ENCODE assay signal across 8 cellular contexts in genomic region chr10:73625004-73625883, GRCh38. TPM values are rescaled to one million over a fixed set of nuclear protein-coding genes. Genes with fewer than 3 reads are reported as not detected.
DNase-seq lines count a peak whose midpoint lies in the region; ATAC-seq and TF ChIP-seq lines count a peak whose summit lies in the region.

No MANE protein-coding gene starts in this region.

- H3K79me2 ChIP-seq in mammary epithelial cell (ENCODE audit: insufficient read depth, low read length), result peaks cover 14% of the 10 kb centered on the region

- ATAC-seq in HG02884 (IDR thresholded peaks at IDR 0.05; ENCODE audit: unreplicated experiment), result peak; percentile 32

- peak overlapping the region; percentile 100 for H2AFZ ChIP-seq in mammary epithelial cell (ENCODE audit: low read depth, low read length)

- intact Hi-C loops in mammary epithelial cell (cut with micrococcal nuclease) (loop anchor here (1.0 to 2.0 kb wide), 2 partner anchors 24 to 96 kb away; no protein-coding TSS in a partner anchor), spleen (cut with DNase I; ENCODE audit: low total_unique reads) (no loop called here)

- 5% methylated on average over 31 of the region's 46 CpGs for WGBS in mammary epithelial cell (ENCODE audit: low coverage, missing lambda C conversion rate)
- WGBS in spleen, 5 donors, result 0 to 2% (median 1%) methylated on average over 44 to 46 of the region's 46 CpGs

- TF ChIP-seq POLR2A in spleen (IDR thresholded peaks at IDR 0.05), result no peak

- H3K9ac ChIP-seq in mammary epithelial cell (ENCODE audit: insufficient read depth, low read length), result peak overlapping the region; percentile 86

- peak; percentile 41 for DNase-seq in AG08395 (ENCODE audit: low spot score)
- peak; percentile 57 for DNase-seq in NCI-H69 (lab: John Stamatoyannopoulos, UW)
- peak; percentile 52 for DNase-seq in mammary epithelial cell
- DNase-seq in islet precursor cell, result peak; percentile 77
- peak; percentile 84 for DNase-seq in spleen
- no peak for DNase-seq in cortex of kidney (lab: John Stamatoyannopoulos, UW)

- H3K9me3 ChIP-seq in mammary epithelial cell (replicated peaks; ENCODE audit: insufficient read depth, low read length), result no peaks in the 10 kb centered on the region
- H3K9me3 ChIP-seq in spleen, result no peaks in the 10 kb centered on the region

- H3K36me3 ChIP-seq in mammary epithelial cell (ENCODE audit: insufficient read depth, low read length) (no peaks in the 10 kb centered on the region), spleen (no peaks in the 10 kb centered on the region)

- dilution Hi-C loops in mammary epithelial cell (cut with HindIII; ENCODE audit: low sequenced_read_pairs), result no loop called here

- peak overlapping the region; percentile 85 for H3K27ac ChIP-seq in mammary epithelial cell (ENCODE audit: insufficient read depth, low read depth, low read length)
- peak overlapping the region in 7 of 8 donors; percentile 58 to 86 (median 84) for H3K27ac ChIP-seq in spleen

- H3K27me3 ChIP-seq in mammary epithelial cell (ENCODE audit: insufficient read depth, low read length), result no peaks in the 10 kb centered on the region
- H3K27me3 ChIP-seq in spleen (replicated peaks in 1 of 7), result no peaks in the 10 kb centered on the region

- CTCF ChIA-PET in mammary epithelial cell (lab: Charles Lee; ENCODE audit: low non-redundant PET), result no interaction called here

- H3K4me1 ChIP-seq in mammary epithelial cell (ENCODE audit: insufficient read depth, low read length) (peaks cover 6% of the 10 kb centered on the region), spleen (peaks cover 6 to 21% (median 16%) of the 10 kb centered on the region in 6 donors)

- TF ChIP-seq CTCF in mammary epithelial cell (conservative IDR thresholded peaks at IDR 0.05 in 1 of 2, IDR thresholded peaks at IDR 0.05 in 1 of 2; ENCODE audit: extremely low read depth in 1 of 2, insufficient read depth in 1 of 2, low read depth in 1 of 2, low read length in 2 of 2), result no peak
- no peak for TF ChIP-seq CTCF in spleen (IDR thresholded peaks at IDR 0.05 in 8 of 11, conservative IDR thresholded peaks at IDR 0.05 in 3 of 11)

- no TSS peak for BruUV-seq in mammary epithelial cell (replicated peaks; lab: Mats Ljungman, UMichigan)

- in situ Hi-C loops in mammary epithelial cell (cut with MboI; ENCODE audit: low sequenced_read_pairs in 2 of 2), result no loop called here

- H4K20me1 ChIP-seq in mammary epithelial cell (ENCODE audit: insufficient read depth, low read length), result no peaks in the 10 kb centered on the region

- H3K4me2 ChIP-seq in mammary epithelial cell (ENCODE audit: insufficient read depth, low read depth, low read length), result peak overlapping the region; percentile 85

- H3K4me3 ChIP-seq in GM08714 (ENCODE audit: low read length) (peak overlapping the region; percentile 98), mammary epithelial cell (replicated peaks in 1 of 3; ENCODE audit: insufficient read depth in 1 of 3, low read depth in 2 of 3, low read length in 3 of 3) (peak overlapping the region; percentile 93 to 95 (median 93)), spleen (peak overlapping the region; percentile 64 to 98 (median 91))

RNA-seq across cellular contexts. Expression of gene MYOZ1, which starts 16.0 kb away (rescaled TPM):
- total RNA-seq in mammary epithelial cell (under 1 TPM in 1 of 2 donors, not detected in 1; 0.50 TPM), spleen (1 to 10 TPM in 2 of 7 donors, under 1 TPM in 3, not detected in 2; 0.54 to 2.1 (median 0.94) TPM)
- polyA plus RNA-seq in mammary epithelial cell (not detected), spleen (under 1 TPM; 0.26 to 0.48 (median 0.32) TPM)
- not detected for polyA minus RNA-seq in mammary epithelial cell

RNA-seq across cellular contexts. Expression of gene SYNPO2L, which starts 30.6 kb away (rescaled TPM):
- not detected for total RNA-seq in mammary epithelial cell
- polyA plus RNA-seq in mammary epithelial cell, result not detected
- not detected for polyA minus RNA-seq in mammary epithelial cell
- total RNA-seq in spleen, result under 1 TPM in 2 of 7 donors, not detected in 5; 0.19 to 0.23 TPM
- polyA plus RNA-seq in spleen, result under 1 TPM; 0.02 to 0.06 (median 0.04) TPM

RNA-seq across cellular contexts. Expression of gene USP54, which starts 34.1 kb away (rescaled TPM):
- total RNA-seq in mammary epithelial cell (10 to 100 TPM; 11.0 to 30.8 TPM), spleen (10 to 100 TPM in 4 of 7 donors, 1 to 10 TPM in 3; 5.6 to 16.8 (median 10.6) TPM)
- polyA plus RNA-seq in mammary epithelial cell (10.0 TPM), spleen (1 to 10 TPM; 1.1 to 2.0 (median 1.7) TPM)
- 20.9 TPM for polyA minus RNA-seq in mammary epithelial cell
